8 cellular contexts compared by ENCODE assay signal in genomic region chr2:12226653-12227052, GRCh38.
"Had no signal": no experiment of that assay in that cellular context is flagged by ENCODE, and none has a peak within 500 bp of the region (broad histone marks: within the 10 kb centered on the region; RNA-seq: fewer than 3 reads in every experiment).

No MANE protein-coding gene starts in this region.

- H3K9ac ChIP-seq: GM23248 had no signal

- DNase-seq: GM23248, GOT3, H7, HFFc6 had no signal

- H3K9me3 ChIP-seq: HAP-1 had no signal

- H3K36me3 ChIP-seq: HAP-1 had no signal

- H3K4me3 ChIP-seq: GM23248, HAP-1 had no signal

- H3K4me1 ChIP-seq: HAP-1 had no signal

- H3K27ac ChIP-seq: GM23248, HL-60 had no signal

- H2AFZ ChIP-seq: GM23248 had no signal

- ATAC-seq: HCT116, HepG2 had no signal
